ENCODE assay signal across 8 cellular contexts in the genomic region with DNA sequence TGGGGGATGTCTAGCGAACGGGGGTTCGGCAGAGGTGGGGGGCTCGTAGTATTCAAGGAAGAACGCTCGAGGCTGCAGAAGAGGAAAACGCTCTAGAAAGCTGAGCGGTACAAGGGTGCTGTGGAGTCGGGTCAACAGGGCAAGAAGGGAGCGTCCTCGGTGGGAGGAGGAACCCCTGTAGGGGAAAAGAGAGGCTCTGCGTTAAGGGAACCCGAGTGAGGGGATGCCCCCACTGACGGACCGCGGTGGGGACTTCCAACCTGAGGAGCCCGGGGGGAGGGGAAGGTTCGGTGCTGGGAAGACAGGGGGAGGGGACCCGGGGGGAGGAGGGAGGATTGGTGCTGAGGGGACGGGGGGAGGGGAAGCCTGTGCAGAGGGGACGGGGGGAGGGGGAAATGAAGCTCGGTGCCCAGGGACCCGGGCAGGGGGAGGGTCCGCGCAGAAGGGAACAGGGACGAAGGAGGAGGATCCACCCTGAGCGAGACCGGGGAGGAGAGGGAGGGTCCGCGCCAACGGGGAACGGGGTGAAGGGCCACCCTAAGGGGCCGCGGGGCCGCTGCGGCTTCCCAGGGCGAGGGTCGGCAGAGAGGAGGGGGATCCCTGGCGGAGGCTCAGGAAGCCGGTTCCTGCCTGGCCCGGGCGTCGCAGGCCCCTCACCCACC. TPM values are rescaled to one million over a fixed set of nuclear protein-coding genes. Genes with fewer than 3 reads are reported as not detected.
A peak's percentile ranks its signal among the peaks of the same experiment; 100 is the strongest.
DNase-seq lines count a peak whose midpoint lies in the region; ATAC-seq and TF ChIP-seq lines count a peak whose summit lies in the region.

No MANE protein-coding gene starts in this region.

- ATAC-seq in activated CD8-positive, alpha-beta T cell treated with anti-CD3 and anti-CD28 coated beads for 36 hours, result no peak
- ATAC-seq in heart right ventricle (peak in 2 of 8 donors; percentile 2 to 6), HG02642 (IDR thresholded peaks at IDR 0.05; ENCODE audit: poor library complexity, unreplicated experiment) (no peak), GM18502 (IDR thresholded peaks at IDR 0.05; ENCODE audit: poor library complexity, unreplicated experiment) (no peak)

- H3K4me1 Mint-ChIP-seq in activated CD8-positive, alpha-beta T cell treated with anti-CD3 and anti-CD28 coated beads for 36 hours (ENCODE audit: low read depth), result peaks cover 34% of the 10 kb centered on the region

- peak overlapping the region; percentile 76 for H3K4me3 Mint-ChIP-seq in activated CD8-positive, alpha-beta T cell treated with anti-CD3 and anti-CD28 coated beads for 36 hours

- TF ChIP-seq CTCF in activated CD8-positive, alpha-beta T cell treated with anti-CD3 and anti-CD28 coated beads for 36 hours (IDR thresholded peaks at IDR 0.05), result peak; percentile 34
- TF ChIP-seq CTCF in heart right ventricle (IDR thresholded peaks at IDR 0.05), result no peak
- no peak for TF ChIP-seq CTCF in sigmoid colon (IDR thresholded peaks at IDR 0.05)

- TF ChIP-seq POLR2A in sigmoid colon (IDR thresholded peaks at IDR 0.05), result no peak

- no peak for TF ChIP-seq EP300 in sigmoid colon (IDR thresholded peaks at IDR 0.05)

- DNase-seq in ELR (ENCODE audit: low read depth), result peak; percentile 18
- DNase-seq in HK-2 (ENCODE audit: unreplicated experiment), result peak; percentile 38
- peak; percentile 45 for DNase-seq in activated CD8-positive, alpha-beta T cell treated with anti-CD3 and anti-CD28 coated beads for 36 hours
- DNase-seq in heart right ventricle, result no peak
- DNase-seq in sigmoid colon, result peak; percentile 72
- DNase-seq in GM19238 (ENCODE audit: insufficient read length, low spot score), result no peak

- H3K4me1 ChIP-seq in heart right ventricle (peaks cover 0 to 55% (median 25%) of the 10 kb centered on the region in 9 donors), sigmoid colon (peaks cover 0 to 36% (median 21%) of the 10 kb centered on the region in 4 donors)

- peak overlapping the region in 8 of 10 donors; percentile 63 to 90 (median 72) for H3K27ac ChIP-seq in heart right ventricle
- peak overlapping the region; percentile 78 to 86 (median 78) for H3K27ac ChIP-seq in sigmoid colon

- H3K27me3 ChIP-seq in heart right ventricle, result peaks cover 0 to 50% (median 34%) of the 10 kb centered on the region in 7 donors
- H3K27me3 ChIP-seq in sigmoid colon, result peaks cover 0 to 56% (median 46%) of the 10 kb centered on the region in 3 donors

- H3K27me3 Mint-ChIP-seq in activated CD8-positive, alpha-beta T cell treated with anti-CD3 and anti-CD28 coated beads for 36 hours, result peaks cover 58% of the 10 kb centered on the region

- POLR2A ChIA-PET in activated CD8-positive, alpha-beta T cell treated with anti-CD3 and anti-CD28 coated beads for 36 hours (lab: Charles Lee), result interaction anchor here (1.0 to 8.8 kb wide), 3 partner anchors 87 to 100 kb away, joined by 3 to 120 read pairs (median 9); a partner anchor contains a TSS

- H3K9me3 ChIP-seq in heart right ventricle (no peaks in the 10 kb centered on the region), sigmoid colon (no peaks in the 10 kb centered on the region)

- CTCF ChIA-PET in activated CD8-positive, alpha-beta T cell treated with anti-CD3 and anti-CD28 coated beads for 36 hours (lab: Charles Lee), result interaction anchor here (0.6 to 13.8 kb wide), 19 partner anchors 8 to 371 kb away, joined by 3 to 431 read pairs (median 4); a partner anchor contains a TSS

- intact Hi-C loops in activated CD8-positive, alpha-beta T cell treated with anti-CD3 and anti-CD28 coated beads for 36 hours (cut with micrococcal nuclease), result no loop called here
- intact Hi-C loops in heart right ventricle (cut with DNase I) (loop anchor here in 8 of 10 donors (5.0 to 10.0 kb wide), 7 partner anchors 67 to 607 kb away; a partner anchor contains a TSS), sigmoid colon (cut with DNase I) (loop anchor here (5.0 kb wide), 2 partner anchors 172 to 372 kb away; a partner anchor contains a TSS)

- H3K9me3 Mint-ChIP-seq in activated CD8-positive, alpha-beta T cell treated with anti-CD3 and anti-CD28 coated beads for 36 hours, result no peaks in the 10 kb centered on the region

- H3K4me3 ChIP-seq in heart right ventricle (peak overlapping the region; percentile 83 to 98 (median 92)), sigmoid colon (peak overlapping the region; percentile 50 to 92 (median 82))

- WGBS in heart right ventricle, 2 donors, result 1 to 2% methylated on average over 38 to 43 of the region's 43 CpGs
- 1 to 2% methylated on average over 43 of the region's 43 CpGs for WGBS in sigmoid colon, 2 donors

- H3K36me3 ChIP-seq in heart right ventricle (no peaks in the 10 kb centered on the region), sigmoid colon (no peaks in the 10 kb centered on the region)

- peak overlapping the region; percentile 3 for H3K27ac Mint-ChIP-seq in activated CD8-positive, alpha-beta T cell treated with anti-CD3 and anti-CD28 coated beads for 36 hours

- no peaks in the 10 kb centered on the region for H3K36me3 Mint-ChIP-seq in activated CD8-positive, alpha-beta T cell treated with anti-CD3 and anti-CD28 coated beads for 36 hours (ENCODE audit: low read depth)

RNA-seq across cellular contexts. Expression of a gene that starts 0.6 kb away (rescaled TPM):
- total RNA-seq in activated CD8-positive, alpha-beta T cell treated with anti-CD3 and anti-CD28 coated beads for 36 hours, result 1 to 10 TPM in 1 of 2 experiments, under 1 TPM in 1; 0.74 to 1.1 TPM
- total RNA-seq in heart right ventricle (1 to 10 TPM in 8 of 10 donors, under 1 TPM in 2; 0.78 to 2.0 (median 1.2) TPM), sigmoid colon (1 to 10 TPM; 1.2 to 3.0 (median 2.0) TPM)
- polyA plus RNA-seq in heart right ventricle (1 to 10 TPM in 1 of 2 donors, under 1 TPM in 1; 0.29 to 1.0 TPM), sigmoid colon (1 to 10 TPM in 1 of 3 donors, under 1 TPM in 2; 0.60 to 1.8 (median 0.69) TPM)

RNA-seq across cellular contexts. Expression of a gene that starts 6.4 kb away (rescaled TPM):
- not detected for total RNA-seq in activated CD8-positive, alpha-beta T cell treated with anti-CD3 and anti-CD28 coated beads for 36 hours
- total RNA-seq in heart right ventricle (10 to 100 TPM; 21.9 to 51.2 (median 32.5) TPM), sigmoid colon (100 to 1,000 TPM in 1 of 4 donors, 10 to 100 TPM in 3; 60.0 to 147 (median 65.5) TPM)
- polyA plus RNA-seq in heart right ventricle (1 to 10 TPM; 5.9 to 9.3 TPM), sigmoid colon (1 to 10 TPM in 1 of 3 donors, under 1 TPM in 2; 0.46 to 3.4 (median 0.60) TPM)

Comparison
In these comparisons a context has a peak if more than half of its experiments do, and no peak if none do; other contexts are left out.
1. DNase-seq: peak in ELR (single experiment), HK-2 (single experiment), activated CD8-positive, alpha-beta T cell treated with anti-CD3 and anti-CD28 coated beads for 36 hours (single experiment) and sigmoid colon (single experiment); none in heart right ventricle (0 of 2) and GM19238 (single experiment).
2. RNA of a gene that starts 6.4 kb away (total RNA-seq): 60.0 to 147 TPM in sigmoid colon and 21.9 to 51.2 TPM in heart right ventricle; not detected in activated CD8-positive, alpha-beta T cell treated with anti-CD3 and anti-CD28 coated beads for 36 hours; every median in the first group is over 10 times any median in the second.